Comparison of ENCODE assay signal across 18 cellular contexts in the genomic region with DNA sequence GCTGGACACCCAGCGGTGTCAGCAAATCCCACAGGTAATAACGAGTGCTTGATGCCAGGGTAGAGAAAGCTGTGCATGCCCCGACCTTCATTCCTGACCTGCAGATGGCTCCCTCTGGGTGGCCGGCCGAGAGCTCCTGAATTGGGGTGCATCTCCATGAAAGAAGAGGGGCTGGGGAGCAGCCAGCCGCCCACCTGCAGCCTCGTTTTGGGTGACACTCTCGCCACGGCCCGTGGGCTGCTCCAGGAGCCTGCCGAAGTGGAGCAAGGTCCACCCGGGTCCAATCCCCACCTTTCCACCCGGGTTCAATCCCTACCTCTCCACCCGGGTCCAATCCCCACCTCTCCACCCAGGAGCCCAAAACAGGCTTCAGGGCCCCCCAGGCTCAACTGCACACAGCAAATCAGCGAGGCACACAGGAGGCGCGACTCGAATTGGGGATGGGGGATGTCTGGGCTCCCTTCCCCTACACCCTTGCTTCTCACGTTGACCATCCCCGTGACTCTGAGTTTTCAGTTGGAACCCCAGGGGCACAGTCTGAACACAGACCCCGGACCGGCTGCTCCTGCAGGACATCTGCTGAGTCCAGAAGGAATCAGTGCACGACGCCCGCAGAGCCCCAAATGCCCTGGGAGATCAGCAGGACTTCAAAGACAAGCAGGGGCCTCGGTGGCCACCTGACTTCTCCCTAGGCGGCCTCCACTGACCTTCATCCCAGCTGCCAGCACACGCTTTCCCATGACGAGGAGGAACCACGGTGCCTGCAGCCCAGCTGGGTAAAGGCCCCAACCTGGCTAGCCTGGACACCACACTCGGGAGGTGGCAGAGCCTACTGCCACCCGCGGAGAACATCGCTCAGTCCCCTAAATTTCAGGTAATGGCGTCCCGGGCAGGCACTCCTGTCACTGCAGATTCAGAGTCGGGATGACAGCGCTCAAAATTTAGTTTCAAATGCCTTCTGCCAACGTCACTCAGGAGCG.
A peak's percentile ranks its signal among the peaks of the same experiment; 100 is the strongest.
DNase-seq lines count a peak whose midpoint lies in the region; ATAC-seq, FAIRE-seq and TF ChIP-seq lines count a peak whose summit lies in the region.
"Had no signal": no experiment of that assay in that cellular context is flagged by ENCODE, and none has a peak within 500 bp of the region (broad histone marks: within the 10 kb centered on the region; RNA-seq: fewer than 3 reads in every experiment).

No MANE protein-coding gene starts in this region.

- 72% methylated on average over 11 of the region's 40 CpGs; no CpG with 5 or more reads in 1 of the 2 experiments for WGBS in IMR-90 (ENCODE audit: extremely low coverage in 2 of 2, insufficient read length in 1 of 2), 2 experiments
- WGBS in H1 (ENCODE audit: extremely low coverage in 1 of 2, insufficient coverage in 1 of 2, insufficient read length in 1 of 2, insufficient replicate concordance in 2 of 2, low coverage in 1 of 2, low lambda C conversion rate in 2 of 2, missing lambda C conversion rate in 1 of 2), 2 experiments, result 86% methylated on average over 38 of the region's 40 CpGs; no CpG with 5 or more reads in 1 of the 2 experiments
- 82% methylated on average over 23 of the region's 40 CpGs for WGBS in SK-N-SH (ENCODE audit: low lambda C conversion rate)

- intact Hi-C loops in IMR-90 (cut with micrococcal nuclease), result no loop called here

- TF ChIP-seq RAD21 in IMR-90 (IDR thresholded peaks at IDR 0.05; ENCODE audit: low read length) (no peak), H1 (IDR thresholded peaks at IDR 0.05 in 1 of 2, conservative IDR thresholded peaks at IDR 0.05 in 1 of 2; ENCODE audit: low read depth in 2 of 2, low read length in 2 of 2) (no peak), SK-N-SH (IDR thresholded peaks at IDR 0.05; ENCODE audit: low read length) (no peak)

- H3K23ac ChIP-seq in IMR-90 (ENCODE audit: low read depth, low read length), result no peak overlapping the region
- H3K23ac ChIP-seq in H1 (ENCODE audit: insufficient read length), result no peak overlapping the region

- H2BK12ac ChIP-seq in H1 (ENCODE audit: low read depth, low read length), result peak overlapping the region; percentile 29; the same call in 1 of the 2 replicates

- peaks cover 14% of the 10 kb centered on the region for H3K9me3 ChIP-seq in IMR-90 (ENCODE audit: control insufficient read depth, insufficient read depth, low read length)
- H3K9me3 ChIP-seq in H1 (ENCODE audit: insufficient read depth in 2 of 2, low read depth in 1 of 2, low read length in 1 of 2), result no peaks in the 10 kb centered on the region
- no peaks in the 10 kb centered on the region for H3K9me3 ChIP-seq in SK-N-SH
- H3K9me3 ChIP-seq: A549 had no signal

- H2AFZ ChIP-seq in IMR-90 (replicated peaks; ENCODE audit: low read length, poor library complexity) (peak overlapping the region; percentile 32), H1 (ENCODE audit: low read length) (no peak overlapping the region), SK-N-SH (ENCODE audit: low read depth) (no peak overlapping the region)

- H3K36me3 Mint-ChIP-seq in neural crest cell (ENCODE audit: low read depth), result peaks cover 5% of the 10 kb centered on the region
- H3K36me3 Mint-ChIP-seq: CD14-positive monocyte; CD4-positive, alpha-beta memory T cell had no signal

- no peak overlapping the region for H2BK5ac ChIP-seq in IMR-90 (ENCODE audit: low read depth, low read length, poor library complexity, severe bottlenecking)
- peak overlapping the region; percentile 60; the same call in 1 of the 2 replicates for H2BK5ac ChIP-seq in H1 (ENCODE audit: low read depth, low read length)

- no TSS peak for BruUV-seq in IMR-90 (replicated peaks; lab: Mats Ljungman, UMichigan)

- no peak for FAIRE-seq in H1 (lab: Jason Lieb, UNC)
- FAIRE-seq: A549, H54, HepG2 had no signal

- no peak overlapping the region for H3K4me3 ChIP-seq in IMR-90 (ENCODE audit: insufficient read depth, low read depth, low read length)
- H3K4me3 ChIP-seq in H1 (ENCODE audit: extremely low read depth in 1 of 4, insufficient read depth in 2 of 4, low read depth in 3 of 4, low read length in 4 of 4), result no peak overlapping the region
- H3K4me3 ChIP-seq in SK-N-SH (ENCODE audit: low read depth in 2 of 2, low read length in 1 of 2), result no peak overlapping the region
- H3K4me3 ChIP-seq: A549 had no signal

- TF ChIP-seq CTCF in IMR-90 (conservative IDR thresholded peaks at IDR 0.05; ENCODE audit: low read depth, low read length), result no peak
- no peak for TF ChIP-seq CTCF in H1 (IDR thresholded peaks at IDR 0.05; ENCODE audit: control extremely low read depth in 1 of 3, insufficient read depth in 1 of 3, low read depth in 1 of 3, low read length in 3 of 3)
- TF ChIP-seq CTCF in neural crest cell (conservative IDR thresholded peaks at IDR 0.05), result no peak
- TF ChIP-seq CTCF in SK-N-SH (IDR thresholded peaks at IDR 0.05), result no peak

- no peak overlapping the region for H3K27ac ChIP-seq in IMR-90 (ENCODE audit: insufficient read depth, low read length)
- no peak overlapping the region for H3K27ac ChIP-seq in H1 (ENCODE audit: low read depth, low read length)
- no peak overlapping the region for H3K27ac ChIP-seq in SK-N-SH (ENCODE audit: low read depth in 2 of 2, low read length in 1 of 2)
- H3K27ac ChIP-seq: A549 had no signal

- no peaks in the 10 kb centered on the region for H3K79me2 ChIP-seq in H1 (ENCODE audit: control insufficient read depth in 1 of 2, insufficient read depth in 2 of 2, low read length in 2 of 2)
- H3K79me2 ChIP-seq in SK-N-SH (ENCODE audit: insufficient read depth), result no peaks in the 10 kb centered on the region

- peaks cover 6% of the 10 kb centered on the region; the same call in 1 of the 2 replicates for H3K23me2 ChIP-seq in H1 (ENCODE audit: low read depth, low read length)

- dilution Hi-C loops in IMR-90 (cut with HindIII; ENCODE audit: low sequenced_read_pairs, unreplicated experiment), result no loop called here

- H3K4ac ChIP-seq in IMR-90 (ENCODE audit: low read depth, low read length), result no peak overlapping the region
- peak overlapping the region; percentile 32 for H3K4ac ChIP-seq in H1 (replicated peaks; ENCODE audit: insufficient read length, low read depth, low read length)

- no peak for ATAC-seq in IMR-90 (ENCODE audit: low read depth)
- no peak for ATAC-seq in HG02610 (IDR thresholded peaks at IDR 0.05; ENCODE audit: unreplicated experiment)
- ATAC-seq in GM19035 (IDR thresholded peaks at IDR 0.05; ENCODE audit: unreplicated experiment), result no peak
- ATAC-seq: A549, HCT116, HepG2 had no signal

- no peaks in the 10 kb centered on the region for H3K9me2 ChIP-seq in SK-N-SH

- no peak overlapping the region for H2BK120ac ChIP-seq in IMR-90 (ENCODE audit: low read depth, low read length)
- peak overlapping the region; percentile 58 for H2BK120ac ChIP-seq in H1 (replicated peaks; ENCODE audit: low read depth, low read length)

- H3K9me3 Mint-ChIP-seq in neural crest cell, result peaks cover 7% of the 10 kb centered on the region

- H2AK9ac ChIP-seq in IMR-90 (replicated peaks; ENCODE audit: low read depth, low read length, poor library complexity), result no peak overlapping the region

- CTCF ChIA-PET in IMR-90 (lab: Yijun Ruan, JAX), result no interaction called here
- CTCF ChIA-PET in H1 (lab: Charles Lee; ENCODE audit: partially characterized antibody), result interaction anchor here (1.0 to 3.3 kb wide), 3 partner anchors 27 to 283 kb away, joined by 3 to 20 read pairs (median 6); no protein-coding TSS in a partner anchor
- CTCF ChIA-PET in SK-N-SH (lab: Yijun Ruan, JAX), result interaction anchor here (1.1 to 1.6 kb wide), 2 partner anchors 82 to 318 kb away, joined by 3 to 4 read pairs; no protein-coding TSS in a partner anchor

- no peak overlapping the region for H3K4me2 ChIP-seq in IMR-90 (ENCODE audit: low read depth, low read length)
- H3K4me2 ChIP-seq in H1 (ENCODE audit: insufficient read depth in 1 of 2, low read depth in 2 of 2, low read length in 2 of 2), result no peak overlapping the region
- no peak overlapping the region for H3K4me2 ChIP-seq in SK-N-SH
- H3K4me2 ChIP-seq: A549 had no signal

- no peak overlapping the region for H3K14ac ChIP-seq in IMR-90 (replicated peaks; ENCODE audit: low read depth, low read length)
- no peak overlapping the region for H3K14ac ChIP-seq in H1 (ENCODE audit: insufficient read length)

- no peaks in the 10 kb centered on the region for H3F3A ChIP-seq in SK-N-SH (replicated peaks; ENCODE audit: insufficient read depth)

- no peaks in the 10 kb centered on the region for H4K20me1 ChIP-seq in IMR-90 (ENCODE audit: insufficient read depth, low read length)
- peaks cover 0 to 2% of the 10 kb centered on the region in 2 experiments for H4K20me1 ChIP-seq in H1 (replicated peaks in 1 of 2; ENCODE audit: control insufficient read depth in 1 of 2, insufficient read depth in 2 of 2, low read length in 2 of 2)
- no peaks in the 10 kb centered on the region for H4K20me1 ChIP-seq in SK-N-SH (ENCODE audit: insufficient read depth)

- TF ChIP-seq POLR2A in IMR-90 (IDR thresholded peaks at IDR 0.05; ENCODE audit: low read depth, low read length) (no peak), H1 (IDR thresholded peaks at IDR 0.05; ENCODE audit: control extremely low read depth in 1 of 2, low read depth in 2 of 2, low read length in 2 of 2) (no peak)

- in situ Hi-C loops in IMR-90 (cut with MboI; ENCODE audit: low sequenced_read_pairs), result no loop called here

- H3K27me3 ChIP-seq in IMR-90 (ENCODE audit: control insufficient read depth, insufficient read depth, low read length) (no peaks in the 10 kb centered on the region), H1 (replicated peaks in 1 of 4; ENCODE audit: control insufficient read depth in 3 of 4, extremely low read depth in 1 of 4, insufficient read depth in 3 of 4, low read length in 3 of 4) (peaks cover 0 to 7% (median 0%) of the 10 kb centered on the region in 4 experiments; a peak in 2 of 7 replicates), SK-N-SH (ENCODE audit: insufficient read depth) (no peaks in the 10 kb centered on the region)

- H2BK15ac ChIP-seq in IMR-90 (ENCODE audit: low read depth, low read length) (no peak overlapping the region), H1 (ENCODE audit: low read length) (peak overlapping the region; percentile 61; the same call in 1 of the 2 replicates)

- H3K56ac ChIP-seq in IMR-90 (ENCODE audit: extremely low read depth, insufficient read depth, low read length) (no peak overlapping the region), H1 (replicated peaks; ENCODE audit: insufficient read length, low read depth, low read length) (no peak overlapping the region)

- no peak overlapping the region for H4K91ac ChIP-seq in IMR-90 (ENCODE audit: insufficient read depth, low read depth, low read length)
- H4K91ac ChIP-seq in H1 (replicated peaks; ENCODE audit: insufficient read length, low read length), result peak overlapping the region; percentile 51

- H3K27me3 Mint-ChIP-seq in neural crest cell (ENCODE audit: low read depth), result peaks cover 5% of the 10 kb centered on the region

- POLR2A ChIA-PET in IMR-90 (lab: Charles Lee; ENCODE audit: unreplicated experiment), result no interaction called here
- POLR2A ChIA-PET in H1 (lab: Charles Lee; ENCODE audit: partially characterized antibody), result no interaction called here
- POLR2A ChIA-PET in SK-N-SH (lab: Yijun Ruan, JAX), result no interaction called here

- no peak overlapping the region for H3K4me3 Mint-ChIP-seq in neural crest cell
- H3K4me3 Mint-ChIP-seq: CD14-positive monocyte; CD4-positive, alpha-beta memory T cell; HFFc6 had no signal

- H3K9ac ChIP-seq in IMR-90 (ENCODE audit: low read depth, low read length), result no peak overlapping the region
- no peak overlapping the region for H3K9ac ChIP-seq in H1 (replicated peaks in 1 of 4; ENCODE audit: extremely low read depth in 1 of 4, low read depth in 3 of 4, low read length in 3 of 4)
- no peak overlapping the region for H3K9ac ChIP-seq in SK-N-SH

- no peaks in the 10 kb centered on the region for H3K4me1 ChIP-seq in IMR-90 (ENCODE audit: control insufficient read depth, insufficient read depth, low read length)
- H3K4me1 ChIP-seq in H1 (replicated peaks in 1 of 4; ENCODE audit: control insufficient read depth in 3 of 4, insufficient read depth in 4 of 4, low read length in 3 of 4), result peaks cover 10 to 26% (median 15%) of the 10 kb centered on the region in 4 experiments; a peak in 6 of 7 replicates
- H3K4me1 ChIP-seq in SK-N-SH (ENCODE audit: control insufficient read depth in 1 of 2, insufficient read depth in 2 of 2, low read depth in 1 of 2, low read length in 1 of 2), result peaks cover 0 to 15% of the 10 kb centered on the region in 2 experiments; a peak in 1 of 4 replicates
- H3K4me1 ChIP-seq: A549 had no signal

- DNase-seq in IMR-90 (no peak), H1 (ENCODE audit: low read depth in 1 of 2, low spot score in 2 of 2) (no peak), neural crest cell (ENCODE audit: low read depth, low spot score) (no peak), SK-N-SH (no peak)
- DNase-seq: AML-193; Calu3; CD4-positive, alpha-beta memory T cell; DMS79 treated with DMSO at 0.1 percent for 48 hours; GF-D8; HFFc6; KG1 had no signal

- no peak overlapping the region for H3K18ac ChIP-seq in IMR-90 (ENCODE audit: low read depth, low read length)
- peak overlapping the region; percentile 9; the same call in 1 of the 2 replicates for H3K18ac ChIP-seq in H1 (ENCODE audit: extremely low read depth, low read length)

- H2AK5ac ChIP-seq in IMR-90 (ENCODE audit: low read depth, low read length), result no peak overlapping the region
- H2AK5ac ChIP-seq in H1 (ENCODE audit: low read depth, low read length), result no peak overlapping the region

- no peak overlapping the region for H4K8ac ChIP-seq in IMR-90 (ENCODE audit: low read depth in 2 of 2, low read length in 2 of 2)
- H4K8ac ChIP-seq in H1 (ENCODE audit: extremely low read depth, insufficient read depth, low read length), result peak overlapping the region; percentile 75

- H3K4me1 Mint-ChIP-seq in neural crest cell, result no peaks in the 10 kb centered on the region
- H3K4me1 Mint-ChIP-seq: CD14-positive monocyte; CD4-positive, alpha-beta memory T cell had no signal

- H2BK20ac ChIP-seq in IMR-90 (ENCODE audit: low read depth, low read length), result no peak overlapping the region
- peak overlapping the region; percentile 72; the same call in 1 of the 2 replicates for H2BK20ac ChIP-seq in H1 (ENCODE audit: low read length)

- no peak for TF ChIP-seq EP300 in H1 (IDR thresholded peaks at IDR 0.05; ENCODE audit: borderline replicate concordance in 1 of 2, low read depth in 2 of 2, low read length in 2 of 2)
- TF ChIP-seq EP300 in SK-N-SH (IDR thresholded peaks at IDR 0.05; ENCODE audit: borderline replicate concordance in 1 of 2, low read depth in 1 of 2, low read length in 1 of 2), result no peak

- H4K5ac ChIP-seq in IMR-90 (ENCODE audit: low read depth, low read length) (no peak overlapping the region), H1 (ENCODE audit: insufficient read length, low read depth, low read length) (no peak overlapping the region)

- H3K79me1 ChIP-seq in IMR-90 (ENCODE audit: low read depth in 1 of 2, low read length in 2 of 2) (no peaks in the 10 kb centered on the region), H1 (ENCODE audit: low read depth, low read length) (no peaks in the 10 kb centered on the region)

- no peaks in the 10 kb centered on the region for H3K9me1 ChIP-seq in IMR-90 (ENCODE audit: insufficient read depth, low read length)

- H3K36me3 ChIP-seq in IMR-90 (ENCODE audit: control insufficient read depth, insufficient read depth, low read length), result no peaks in the 10 kb centered on the region
- no peaks in the 10 kb centered on the region for H3K36me3 ChIP-seq in H1 (ENCODE audit: control insufficient read depth in 2 of 4, insufficient read depth in 4 of 4, low read length in 3 of 4)
- no peaks in the 10 kb centered on the region for H3K36me3 ChIP-seq in SK-N-SH (replicated peaks in 1 of 2; ENCODE audit: control insufficient read depth in 1 of 2, insufficient read depth in 2 of 2, low read length in 1 of 2)

- peak overlapping the region; percentile 12 for H3K27ac Mint-ChIP-seq in neural crest cell (ENCODE audit: unreplicated experiment)
- H3K27ac Mint-ChIP-seq: CD14-positive monocyte; CD4-positive, alpha-beta memory T cell; HFFc6 had no signal
